ENCODE assay signal across 13 cellular contexts in genomic region chr21:31803039-31804007, GRCh38.
"Had no signal": no experiment of that assay in that cellular context is flagged by ENCODE, and none has a peak within 500 bp of the region (broad histone marks: within the 10 kb centered on the region; RNA-seq: fewer than 3 reads in every experiment).

No MANE protein-coding gene starts in this region.

- H3K9me3 Mint-ChIP-seq: activated CD4-positive, alpha-beta memory T cell treated with anti-CD3 and anti-CD28 coated beads for 36 hours had no signal

- ATAC-seq: activated CD4-positive, alpha-beta T cell treated with anti-CD3 and anti-CD28 coated beads for 36 hours; activated CD8-positive, alpha-beta memory T cell treated with anti-CD3 and anti-CD28 coated beads, Interleukin-2, amount 10 ng/mL, durations not matched to agents 7 days and 5 days; activated naive CD4-positive, alpha-beta T cell treated with anti-CD3 and anti-CD28 coated beads, Interleukin-2, amount 50 U/mL, for 72 hours; sciatic nerve; T-helper 17 cell had no signal

- H3K4me3 ChIP-seq: left ventricle myocardium inferior, spleen had no signal

- H3K4me3 Mint-ChIP-seq: activated CD4-positive, alpha-beta memory T cell treated with anti-CD3 and anti-CD28 coated beads for 36 hours; activated CD4-positive, alpha-beta T cell treated with anti-CD3 and anti-CD28 coated beads for 36 hours; activated CD8-positive, alpha-beta memory T cell treated with anti-CD3 and anti-CD28 coated beads, Interleukin-2, amount 10 ng/mL, durations not matched to agents 7 days and 5 days; stimulated activated naive CD8-positive, alpha-beta T cell treated with anti-CD3 and anti-CD28 coated beads, Interleukin-15, Interleukin-2, amounts not matched to agents 100 ng/mL and 50 ng/mL, for 24 hours; T-helper 17 cell had no signal

- H3K27ac Mint-ChIP-seq: activated CD4-positive, alpha-beta memory T cell treated with anti-CD3 and anti-CD28 coated beads for 36 hours; activated CD4-positive, alpha-beta T cell treated with anti-CD3 and anti-CD28 coated beads for 36 hours; activated CD8-positive, alpha-beta memory T cell treated with anti-CD3 and anti-CD28 coated beads, Interleukin-2, amount 10 ng/mL, durations not matched to agents 7 days and 5 days; activated naive CD4-positive, alpha-beta T cell treated with anti-CD3 and anti-CD28 coated beads, Interleukin-2, amount 50 U/mL, for 72 hours; stimulated activated naive CD8-positive, alpha-beta T cell treated with anti-CD3 and anti-CD28 coated beads, Interleukin-15, Interleukin-2, amounts not matched to agents 100 ng/mL and 50 ng/mL, for 24 hours; T-helper 17 cell had no signal

- H3K4me1 Mint-ChIP-seq: activated CD4-positive, alpha-beta T cell treated with anti-CD3 and anti-CD28 coated beads for 36 hours; activated CD8-positive, alpha-beta memory T cell treated with anti-CD3 and anti-CD28 coated beads, Interleukin-2, amount 10 ng/mL, durations not matched to agents 7 days and 5 days; T-helper 17 cell had no signal

- DNase-seq: activated CD4-positive, alpha-beta memory T cell treated with anti-CD3 and anti-CD28 coated beads for 36 hours; activated CD4-positive, alpha-beta T cell treated with anti-CD3 and anti-CD28 coated beads for 36 hours; activated CD8-positive, alpha-beta memory T cell treated with anti-CD3 and anti-CD28 coated beads, Interleukin-2, amount 10 ng/mL, durations not matched to agents 7 days and 5 days; activated effector memory CD4-positive, alpha-beta T cell treated with Interleukin-2 at 50 U/mL for 16 hours; activated T-cell treated with anti-CD3 and anti-CD28 coated beads, Interleukin-2, amount 50 U/mL, for 1 hour; erythroblast; islet precursor cell; left ventricle myocardium inferior; spleen; T-helper 17 cell had no signal

- H3K27ac ChIP-seq: left ventricle myocardium inferior, spleen had no signal

- H3K9me3 ChIP-seq: left ventricle myocardium inferior, spleen had no signal

- H3K4me1 ChIP-seq: left ventricle myocardium inferior, spleen had no signal

- H3K36me3 Mint-ChIP-seq: activated CD4-positive, alpha-beta memory T cell treated with anti-CD3 and anti-CD28 coated beads for 36 hours; activated CD8-positive, alpha-beta memory T cell treated with anti-CD3 and anti-CD28 coated beads, Interleukin-2, amount 10 ng/mL, durations not matched to agents 7 days and 5 days; activated naive CD4-positive, alpha-beta T cell treated with anti-CD3 and anti-CD28 coated beads, Interleukin-2, amount 50 U/mL, for 72 hours had no signal

- H3K36me3 ChIP-seq: left ventricle myocardium inferior, spleen had no signal
